ENCODE assay signal across 17 cellular contexts in the genomic region with DNA sequence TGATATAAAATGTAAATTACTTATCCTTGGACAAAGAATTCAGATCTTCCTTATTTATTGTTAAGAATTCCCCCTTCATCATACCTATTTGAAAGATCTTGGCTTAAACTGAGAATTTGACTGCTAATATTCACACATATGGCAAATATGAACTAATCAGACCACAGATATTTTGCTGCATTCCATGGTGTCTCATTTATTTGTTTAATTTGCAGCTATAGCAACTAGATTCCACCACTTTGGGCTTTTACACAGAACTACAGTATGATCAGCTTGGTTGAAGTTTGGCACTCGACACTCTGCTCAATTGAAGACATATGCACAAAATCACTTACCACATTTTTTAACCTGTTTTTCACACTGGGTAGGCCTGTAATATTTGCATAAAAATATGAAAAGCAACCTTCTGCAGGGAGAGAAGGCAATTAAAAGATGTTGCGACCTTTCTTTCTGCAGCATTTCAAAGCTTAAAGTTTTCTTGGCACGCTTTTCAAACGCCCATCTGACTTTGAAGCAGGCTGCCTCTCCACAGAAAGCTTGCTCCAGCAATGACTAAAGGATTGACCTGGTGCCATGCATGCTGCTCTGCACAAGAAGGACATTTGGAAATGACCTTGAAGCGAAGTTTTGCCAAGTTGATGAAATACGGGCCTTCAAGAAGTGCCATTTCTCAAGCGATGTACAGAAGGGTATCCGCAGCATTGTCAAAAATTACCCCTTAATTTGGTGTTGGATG.
A peak's percentile ranks its signal among the peaks of the same experiment; 100 is the strongest.
DNase-seq lines count a peak whose midpoint lies in the region; ATAC-seq and TF ChIP-seq lines count a peak whose summit lies in the region.
"Had no signal": no experiment of that assay in that cellular context is flagged by ENCODE, and none has a peak within 500 bp of the region (broad histone marks: within the 10 kb centered on the region; RNA-seq: fewer than 3 reads in every experiment).

No MANE protein-coding gene starts in this region.

- intact Hi-C loops in MCF 10A (cut with micrococcal nuclease) (no loop called here), breast epithelium (cut with DNase I; ENCODE audit: low total_unique reads) (no loop called here), left cardiac atrium (cut with DNase I) (no loop called here)

- no peaks in the 10 kb centered on the region for H3K9me3 Mint-ChIP-seq in MCF 10A (ENCODE audit: unreplicated experiment)
- no peaks in the 10 kb centered on the region for H3K9me3 Mint-ChIP-seq in stimulated activated naive CD8-positive, alpha-beta T cell treated with anti-CD3 and anti-CD28 coated beads, Interleukin-15, amount 100 ng/mL, for 72 hours
- H3K9me3 Mint-ChIP-seq: activated B cell treated with CpG ODN at 0.5 μM for 24 hours; activated naive CD8-positive, alpha-beta T cell treated with anti-CD3 and anti-CD28 coated beads for 36 hours; neural progenitor cell had no signal

- BruUV-seq in MCF 10A (replicated peaks; lab: Mats Ljungman, UMichigan): no TSS peak

- H3K4me3 ChIP-seq in breast epithelium (no peak overlapping the region), astrocyte of the spinal cord (ENCODE audit: low read depth, low read length) (no peak overlapping the region)
- H3K4me3 ChIP-seq: neural progenitor cell, thoracic aorta had no signal

- in situ Hi-C loops in astrocyte of the spinal cord (cut with HindIII; ENCODE audit: low sequenced_read_pairs): no loop called here

- ATAC-seq in left cardiac atrium (peak; percentile 71 to 85), HG02588 (IDR thresholded peaks at IDR 0.05; ENCODE audit: unreplicated experiment) (no peak), GM21381 (IDR thresholded peaks at IDR 0.05; ENCODE audit: unreplicated experiment) (no peak)
- ATAC-seq in stimulated activated naive CD8-positive, alpha-beta T cell treated with anti-CD3 and anti-CD28 coated beads, Interleukin-15, amount 100 ng/mL, for 72 hours: no peak

- no peaks in the 10 kb centered on the region for H3K9me3 ChIP-seq in breast epithelium
- H3K9me3 ChIP-seq: thoracic aorta had no signal

- no peak overlapping the region for H3K4me3 Mint-ChIP-seq in MCF 10A (ENCODE audit: unreplicated experiment)
- H3K4me3 Mint-ChIP-seq in stimulated activated naive CD8-positive, alpha-beta T cell treated with anti-CD3 and anti-CD28 coated beads, Interleukin-15, amount 100 ng/mL, for 72 hours: no peak overlapping the region
- H3K4me3 Mint-ChIP-seq: activated B cell treated with CpG ODN at 0.5 μM for 24 hours; activated naive CD8-positive, alpha-beta T cell treated with anti-CD3 and anti-CD28 coated beads for 36 hours; neural progenitor cell had no signal

- no peaks in the 10 kb centered on the region for H3K27me3 Mint-ChIP-seq in MCF 10A (ENCODE audit: insufficient read depth, unreplicated experiment)
- H3K27me3 Mint-ChIP-seq in stimulated activated naive CD8-positive, alpha-beta T cell treated with anti-CD3 and anti-CD28 coated beads, Interleukin-15, amount 100 ng/mL, for 72 hours: no peaks in the 10 kb centered on the region
- H3K27me3 Mint-ChIP-seq: activated B cell treated with CpG ODN at 0.5 μM for 24 hours; activated naive CD8-positive, alpha-beta T cell treated with anti-CD3 and anti-CD28 coated beads for 36 hours had no signal

- TF ChIP-seq CTCF in MCF 10A (IDR thresholded peaks at IDR 0.05; ENCODE audit: unreplicated experiment): no peak
- TF ChIP-seq CTCF in breast epithelium (IDR thresholded peaks at IDR 0.05): no peak
- no peak for TF ChIP-seq CTCF in astrocyte of the spinal cord (IDR thresholded peaks at IDR 0.05; ENCODE audit: low read depth, low read length)

- POLR2A ChIA-PET in MCF 10A (lab: Yijun Ruan, JAX): no interaction called here

- CTCF ChIA-PET in MCF 10A (lab: Yijun Ruan, JAX): interaction anchor here (1.2 kb wide), 1 partner anchor 11 kb away, joined by 3 read pairs; no protein-coding TSS in a partner anchor

- DNase-seq in MCF 10A (ENCODE audit: unreplicated experiment) (peak; percentile 1), breast epithelium (ENCODE audit: low spot score in 2 of 2) (no peak), astrocyte of the spinal cord (ENCODE audit: low read depth, low spot score) (peak; percentile 89), left cardiac atrium (peak; percentile 29), NCI-H524 (lab: John Stamatoyannopoulos, UW) (no peak)
- no peak for DNase-seq in stimulated activated naive CD8-positive, alpha-beta T cell treated with anti-CD3 and anti-CD28 coated beads, Interleukin-15, amount 100 ng/mL, for 72 hours
- DNase-seq: activated B cell treated with CpG ODN at 0.5 μM for 24 hours; activated CD8-positive, alpha-beta memory T cell treated with anti-CD3 and anti-CD28 coated beads, Interleukin-2, amount 50 U/mL, for 48 hours; activated naive CD8-positive, alpha-beta T cell treated with anti-CD3 and anti-CD28 coated beads for 36 hours; Calu3; glutamatergic neuron had no signal

- no peaks in the 10 kb centered on the region for H3K4me1 ChIP-seq in breast epithelium
- H3K4me1 ChIP-seq: neural progenitor cell had no signal

- peak overlapping the region; percentile 37 for H3K27ac Mint-ChIP-seq in MCF 10A (ENCODE audit: low read depth, unreplicated experiment)
- no peak overlapping the region for H3K27ac Mint-ChIP-seq in stimulated activated naive CD8-positive, alpha-beta T cell treated with anti-CD3 and anti-CD28 coated beads, Interleukin-15, amount 100 ng/mL, for 72 hours
- H3K27ac Mint-ChIP-seq: activated B cell treated with CpG ODN at 0.5 μM for 24 hours; activated naive CD8-positive, alpha-beta T cell treated with anti-CD3 and anti-CD28 coated beads for 36 hours; neural progenitor cell had no signal

- no peak overlapping the region for H3K27ac ChIP-seq in breast epithelium
- H3K27ac ChIP-seq: 22Rv1, KMS-11, neural progenitor cell, thoracic aorta had no signal

- H3K36me3 Mint-ChIP-seq in MCF 10A (ENCODE audit: insufficient read depth, unreplicated experiment): peaks cover 26% of the 10 kb centered on the region

- no peaks in the 10 kb centered on the region for H3K36me3 ChIP-seq in breast epithelium
- H3K36me3 ChIP-seq: neural progenitor cell, thoracic aorta had no signal

- no peaks in the 10 kb centered on the region for H3K27me3 ChIP-seq in breast epithelium
- H3K27me3 ChIP-seq: neural progenitor cell had no signal

- H3K4me1 Mint-ChIP-seq in MCF 10A (ENCODE audit: insufficient read depth, unreplicated experiment): peaks cover 11% of the 10 kb centered on the region
- no peaks in the 10 kb centered on the region for H3K4me1 Mint-ChIP-seq in stimulated activated naive CD8-positive, alpha-beta T cell treated with anti-CD3 and anti-CD28 coated beads, Interleukin-15, amount 100 ng/mL, for 72 hours
- H3K4me1 Mint-ChIP-seq: activated B cell treated with CpG ODN at 0.5 μM for 24 hours, neural progenitor cell had no signal

- no peak for TF ChIP-seq POLR2A in breast epithelium (IDR thresholded peaks at IDR 0.05)

Comparison
In these comparisons a context has a peak if more than half of its experiments do, and no peak if none do; other contexts are left out.
1. DNase-seq: peak in MCF 10A (single experiment), astrocyte of the spinal cord (single experiment) and left cardiac atrium (single experiment); none in breast epithelium (0 of 2), stimulated activated naive CD8-positive, alpha-beta T cell treated with anti-CD3 and anti-CD28 coated beads, Interleukin-15, amount 100 ng/mL, for 72 hours (0 of 2) and NCI-H524 (0 of 2).
2. ATAC-seq: peak in left cardiac atrium (2 of 2); none in stimulated activated naive CD8-positive, alpha-beta T cell treated with anti-CD3 and anti-CD28 coated beads, Interleukin-15, amount 100 ng/mL, for 72 hours (single experiment), HG02588 (single experiment) and GM21381 (single experiment).